13 cellular contexts compared by ENCODE assay signal in genomic region chr5:134133995-134134541, GRCh38. TPM values are rescaled to one million over a fixed set of nuclear protein-coding genes. Genes with fewer than 3 reads are reported as not detected.
DNase-seq lines count a peak whose midpoint lies in the region; ATAC-seq and TF ChIP-seq lines count a peak whose summit lies in the region.
"Had no signal": no experiment of that assay in that cellular context is flagged by ENCODE, and none has a peak within 500 bp of the region (broad histone marks: within the 10 kb centered on the region; RNA-seq: fewer than 3 reads in every experiment).

No MANE protein-coding gene starts in this region.

- peaks cover 97% of the 10 kb centered on the region for H3K4me1 Mint-ChIP-seq in activated CD4-positive, alpha-beta T cell treated with anti-CD3 and anti-CD28 coated beads for 36 hours
- no peaks in the 10 kb centered on the region for H3K4me1 Mint-ChIP-seq in chondrocyte (ENCODE audit: low read depth)

- POLR2A ChIA-PET in activated CD4-positive, alpha-beta T cell treated with anti-CD3 and anti-CD28 coated beads for 36 hours (lab: Charles Lee), result interaction anchor here (1.1 to 1.3 kb wide), 2 partner anchors 9 to 23 kb away, joined by 4 to 5 read pairs; no protein-coding TSS in a partner anchor

- peaks cover 55% of the 10 kb centered on the region for H3K36me3 Mint-ChIP-seq in activated CD4-positive, alpha-beta T cell treated with anti-CD3 and anti-CD28 coated beads for 36 hours (ENCODE audit: low read depth)
- peaks cover 11% of the 10 kb centered on the region for H3K36me3 Mint-ChIP-seq in chondrocyte (ENCODE audit: low read depth)

- H3K4me3 Mint-ChIP-seq in activated CD4-positive, alpha-beta T cell treated with anti-CD3 and anti-CD28 coated beads for 36 hours, result no peak overlapping the region
- no peak overlapping the region for H3K4me3 Mint-ChIP-seq in chondrocyte (ENCODE audit: unreplicated experiment)
- H3K4me3 Mint-ChIP-seq: GM23338, type B pancreatic cell had no signal

- no peaks in the 10 kb centered on the region for H3K9me3 Mint-ChIP-seq in activated CD4-positive, alpha-beta T cell treated with anti-CD3 and anti-CD28 coated beads for 36 hours (ENCODE audit: low read depth)
- H3K9me3 Mint-ChIP-seq in chondrocyte (ENCODE audit: low read depth), result no peaks in the 10 kb centered on the region
- H3K9me3 Mint-ChIP-seq: GM23338, type B pancreatic cell had no signal

- CTCF ChIA-PET in activated CD4-positive, alpha-beta T cell treated with anti-CD3 and anti-CD28 coated beads for 36 hours (lab: Charles Lee), result interaction anchor here (0.7 to 20.4 kb wide), 7 partner anchors 10 to 461 kb away, joined by 3 to 554 read pairs (median 3); no protein-coding TSS in a partner anchor

- no peak overlapping the region for H3K27ac Mint-ChIP-seq in activated CD4-positive, alpha-beta T cell treated with anti-CD3 and anti-CD28 coated beads for 36 hours
- no peak overlapping the region for H3K27ac Mint-ChIP-seq in chondrocyte (ENCODE audit: unreplicated experiment)
- H3K27ac Mint-ChIP-seq: GM23338, type B pancreatic cell had no signal

- ATAC-seq in activated CD4-positive, alpha-beta T cell treated with anti-CD3 and anti-CD28 coated beads for 36 hours, result no peak
- ATAC-seq in GM18519 (IDR thresholded peaks at IDR 0.05; ENCODE audit: low FRiP score, unreplicated experiment), result no peak
- ATAC-seq: A549, GM23338 had no signal

- H3K27me3 Mint-ChIP-seq in activated CD4-positive, alpha-beta T cell treated with anti-CD3 and anti-CD28 coated beads for 36 hours, result no peaks in the 10 kb centered on the region
- H3K27me3 Mint-ChIP-seq in chondrocyte (ENCODE audit: low read depth), result no peaks in the 10 kb centered on the region
- H3K27me3 Mint-ChIP-seq: type B pancreatic cell had no signal

- no peak for TF ChIP-seq CTCF in chondrocyte (IDR thresholded peaks at IDR 0.05)

- DNase-seq in activated CD4-positive, alpha-beta T cell treated with anti-CD3 and anti-CD28 coated beads for 36 hours, result peak; percentile 6
- no peak for DNase-seq in activated CD4-positive, alpha-beta T cell treated with anti-CD3 and anti-CD28 coated beads, Interleukin-2, amount 50 U/mL, for 4 hours
- DNase-seq in NCI-H69 (lab: John Stamatoyannopoulos, UW) (peak; percentile 50), chondrocyte (ENCODE audit: low spot score) (peak; percentile 83), posterior vena cava (ENCODE audit: low spot score) (peak; percentile 62), RPMI8226 (no peak), A172 (ENCODE audit: low spot score) (no peak)
- DNase-seq: DMS79, NCI-H226 had no signal

- intact Hi-C loops in activated CD4-positive, alpha-beta T cell treated with anti-CD3 and anti-CD28 coated beads for 36 hours (cut with DNase I, micrococcal nuclease), result loop anchor here in 1 of 2 experiments (10.0 kb wide), 2 partner anchors 259 to 1079 kb away; partner anchors contain the start of gene HSPA4
- intact Hi-C loops in posterior vena cava (cut with DNase I), result no loop called here

RNA-seq across cellular contexts. Expression of gene TCF7, which starts 19.6 kb away (rescaled TPM):
- 100 to 1,000 TPM in 1 of 2 experiments, 10 to 100 TPM in 1; 94.8 to 117 TPM for total RNA-seq in activated CD4-positive, alpha-beta T cell treated with anti-CD3 and anti-CD28 coated beads for 36 hours
- total RNA-seq in chondrocyte (0.53 to 1.2 TPM (median 0.55 TPM) in 3 replicates), posterior vena cava (1 to 10 TPM; 1.0 to 1.6 TPM)
- total RNA-seq in A172 (2014; rRNA removed; shearing (Covaris generic)), result 3.8 and 4.8 TPM in 2 replicates

RNA-seq across cellular contexts. Expression of gene SKP1, which starts 42.7 kb away (rescaled TPM):
- total RNA-seq in activated CD4-positive, alpha-beta T cell treated with anti-CD3 and anti-CD28 coated beads for 36 hours, result 100 to 1,000 TPM; 218 to 265 TPM
- total RNA-seq in chondrocyte (248 to 338 TPM (median 256 TPM) in 3 replicates), posterior vena cava (100 to 1,000 TPM; 321 to 334 TPM)
- 590 and 596 TPM in 2 replicates for total RNA-seq in A172 (2014; rRNA removed; shearing (Covaris generic))

Comparison
In these comparisons a context has a peak if more than half of its experiments do, and no peak if none do; other contexts are left out.
1. DNase-seq: peak in activated CD4-positive, alpha-beta T cell treated with anti-CD3 and anti-CD28 coated beads for 36 hours (single experiment), NCI-H69 (single experiment), chondrocyte (single experiment) and posterior vena cava (single experiment); none in activated CD4-positive, alpha-beta T cell treated with anti-CD3 and anti-CD28 coated beads, Interleukin-2, amount 50 U/mL, for 4 hours (0 of 2), RPMI8226 (single experiment) and A172 (single experiment).
2. RNA of gene TCF7, which starts 19.6 kb away (total RNA-seq): 94.8 to 117 TPM in activated CD4-positive, alpha-beta T cell treated with anti-CD3 and anti-CD28 coated beads for 36 hours; 3.8 to 4.8 TPM in A172, 1.0 to 1.6 TPM in posterior vena cava and 0.53 to 1.2 TPM in chondrocyte; every median in the first group is over 10 times any median in the second.